In genomic region chr9:101354765-101355708, GRCh38 we compare ENCODE assay signal across 21 cellular contexts. TPM values are rescaled to one million over a fixed set of nuclear protein-coding genes. Genes with fewer than 3 reads are reported as not detected.
DNase-seq lines count a peak whose midpoint lies in the region; ATAC-seq and TF ChIP-seq lines count a peak whose summit lies in the region.
"Had no signal": no experiment of that assay in that cellular context is flagged by ENCODE, and none has a peak within 500 bp of the region (broad histone marks: within the 10 kb centered on the region; RNA-seq: fewer than 3 reads in every experiment).

No MANE protein-coding gene starts in this region.

- ATAC-seq in foreskin keratinocyte, result peak; percentile 33
- ATAC-seq in mucosa of descending colon, result peak; percentile 74
- ATAC-seq: Right ventricle myocardium inferior had no signal

- peaks cover 0 to 27% (median 1%) of the 10 kb centered on the region in 4 donors for H3K4me1 ChIP-seq in Peyer's patch
- H3K4me1 ChIP-seq in foreskin keratinocyte, result no peaks in the 10 kb centered on the region
- peaks cover 8% of the 10 kb centered on the region for H3K4me1 ChIP-seq in mucosa of descending colon (ENCODE audit: low read depth)
- H3K4me1 ChIP-seq in transverse colon, result peaks cover 7 to 20% (median 13%) of the 10 kb centered on the region in 4 donors
- H3K4me1 ChIP-seq: BLaER1 treated with 17β-estradiol and CSF1 and Interleukin-3, amounts not matched to agents 10 nM and 100 nM; HAP-1 had no signal

- H3K9me3 ChIP-seq in Peyer's patch (no peaks in the 10 kb centered on the region), mucosa of descending colon (no peaks in the 10 kb centered on the region), transverse colon (no peaks in the 10 kb centered on the region)
- H3K9me3 ChIP-seq: BLaER1 treated with 17β-estradiol and CSF1 and Interleukin-3, amounts not matched to agents 10 nM and 100 nM; HAP-1; MG63 had no signal

- H3K36me3 ChIP-seq in Peyer's patch (no peaks in the 10 kb centered on the region), mucosa of descending colon (ENCODE audit: low read depth) (no peaks in the 10 kb centered on the region), transverse colon (no peaks in the 10 kb centered on the region)
- H3K36me3 ChIP-seq: BLaER1 treated with 17β-estradiol and CSF1 and Interleukin-3, amounts not matched to agents 10 nM and 100 nM; HAP-1; MG63 had no signal

- intact Hi-C loops in mucosa of descending colon (cut with DNase I, micrococcal nuclease), result no loop called here
- intact Hi-C loops in transverse colon (cut with DNase I; ENCODE audit: low total_unique reads), result no loop called here

- TF ChIP-seq POLR2A in Peyer's patch (IDR thresholded peaks at IDR 0.05), result no peak
- no peak for TF ChIP-seq POLR2A in transverse colon (IDR thresholded peaks at IDR 0.05)

- H3K27ac ChIP-seq in Peyer's patch (peak overlapping the region in 3 of 4 donors; percentile 55 to 84 (median 78)), foreskin keratinocyte (no peak overlapping the region), transverse colon (peak overlapping the region; percentile 62 to 81 (median 74))
- H3K27ac ChIP-seq: BLaER1 treated with 17β-estradiol and CSF1 and Interleukin-3, amounts not matched to agents 10 nM and 100 nM; GM23248 had no signal

- in situ Hi-C loops in transverse colon (cut with MboI; ENCODE audit: low pct_ligation_motif_present in 1 of 4, low pct_unique_long_range_greater_than_20kb in 1 of 4, low sequenced_read_pairs in 3 of 4), result no loop called here

- 43 to 44% methylated on average over 3 to 7 of the region's 7 CpGs for WGBS in transverse colon (ENCODE audit: low coverage in 1 of 2), 2 donors

- TF ChIP-seq EP300 in transverse colon (IDR thresholded peaks at IDR 0.05; ENCODE audit: low read depth), result no peak

- H3K27me3 ChIP-seq in Peyer's patch (no peaks in the 10 kb centered on the region), foreskin keratinocyte (no peaks in the 10 kb centered on the region), transverse colon (no peaks in the 10 kb centered on the region)
- H3K27me3 ChIP-seq: BLaER1 treated with 17β-estradiol and CSF1 and Interleukin-3, amounts not matched to agents 10 nM and 100 nM; MG63 had no signal

- H3K4me3 ChIP-seq in Peyer's patch (no peak overlapping the region), mucosa of descending colon (no peak overlapping the region), transverse colon (no peak overlapping the region)
- H3K4me3 ChIP-seq: BLaER1 treated with 17β-estradiol and CSF1 and Interleukin-3, amounts not matched to agents 10 nM and 100 nM; GM23248; HAP-1; MG63 had no signal

- TF ChIP-seq CTCF in Peyer's patch (IDR thresholded peaks at IDR 0.05) (no peak), foreskin keratinocyte (conservative IDR thresholded peaks at IDR 0.05) (no peak), mucosa of descending colon (IDR thresholded peaks at IDR 0.05) (no peak), transverse colon (IDR thresholded peaks at IDR 0.05) (no peak)

- peak in 2 of 3 donors; percentile 57 to 58 for DNase-seq in Peyer's patch
- DNase-seq in foreskin keratinocyte, result no peak
- DNase-seq in mucosa of descending colon, result peak in 2 of 3 donors; percentile 12 to 58
- DNase-seq in transverse colon, result no peak
- DNase-seq in NCI-H82 (lab: John Stamatoyannopoulos, UW), result no peak
- no peak for DNase-seq in glomerular visceral epithelial cell (ENCODE audit: extremely low spot score)
- DNase-seq in HCEC 1CT, result no peak
- DNase-seq: CD4-positive, alpha-beta memory T cell; DMS153; MG63; NCI-H1417; NCI-H1694 treated with DMSO at 0.1 percent for 48 hours; NCI-H2081 treated with DMSO at 0.1 percent for 48 hours; NCI-H2171 treated with DMSO at 0.1 percent for 48 hours; NCI-H446; NCI-H526; OCI-M1 had no signal

RNA-seq across cellular contexts. Expression of gene BAAT, which starts 29.8 kb away (rescaled TPM):
- total RNA-seq in Peyer's patch (1 to 10 TPM in 1 of 4 donors, not detected in 3; 1.2 TPM), foreskin keratinocyte (0.04 TPM in 1 of 2 replicates, not detected in the other), mucosa of descending colon (under 1 TPM in 1 of 3 donors, not detected in 2; 0.14 TPM), transverse colon (under 1 TPM in 1 of 4 donors, not detected in 3; 0.14 TPM)
- polyA plus RNA-seq in foreskin keratinocyte, result 0.03 and 0.04 TPM in 2 replicates
- total RNA-seq: GM23248, Right ventricle myocardium inferior had no signal

RNA-seq across cellular contexts. Expression of gene MRPL50, which starts 43.4 kb away (rescaled TPM):
- total RNA-seq in Peyer's patch, result 10 to 100 TPM in 1 of 4 donors, 1 to 10 TPM in 3; 5.3 to 10.7 (median 8.9) TPM
- 13.0 and 14.0 TPM in 2 replicates for total RNA-seq in foreskin keratinocyte
- 10.3 and 12.3 TPM in 2 replicates for polyA plus RNA-seq in foreskin keratinocyte
- 10 to 100 TPM in 1 of 3 donors, 1 to 10 TPM in 2; 8.2 to 11.0 (median 8.4) TPM for total RNA-seq in mucosa of descending colon
- total RNA-seq in transverse colon, result 10 to 100 TPM in 1 of 4 donors, 1 to 10 TPM in 3; 3.4 to 16.1 (median 9.5) TPM

RNA-seq across cellular contexts. Expression of gene ZNF189, which starts 43.6 kb away (rescaled TPM):
- 10 to 100 TPM; 22.8 to 33.0 (median 25.7) TPM for total RNA-seq in Peyer's patch
- 10.4 and 10.9 TPM in 2 replicates for total RNA-seq in foreskin keratinocyte
- polyA plus RNA-seq in foreskin keratinocyte, result 3.2 and 4.0 TPM in 2 replicates
- total RNA-seq in mucosa of descending colon, result 10 to 100 TPM; 13.1 to 27.9 (median 17.7) TPM
- total RNA-seq in transverse colon, result 10 to 100 TPM in 2 of 4 donors, 1 to 10 TPM in 2; 5.6 to 21.3 (median 13.4) TPM

Comparison
In these comparisons a context has a peak if more than half of its experiments do, and no peak if none do; other contexts are left out.
1. DNase-seq: peak in Peyer's patch (2 of 3) and mucosa of descending colon (2 of 3); none in foreskin keratinocyte (0 of 2), transverse colon (single experiment), NCI-H82 (single experiment), glomerular visceral epithelial cell (single experiment) and HCEC 1CT (single experiment).